Comparison of ENCODE assay signal across 27 cellular contexts in the genomic region with DNA sequence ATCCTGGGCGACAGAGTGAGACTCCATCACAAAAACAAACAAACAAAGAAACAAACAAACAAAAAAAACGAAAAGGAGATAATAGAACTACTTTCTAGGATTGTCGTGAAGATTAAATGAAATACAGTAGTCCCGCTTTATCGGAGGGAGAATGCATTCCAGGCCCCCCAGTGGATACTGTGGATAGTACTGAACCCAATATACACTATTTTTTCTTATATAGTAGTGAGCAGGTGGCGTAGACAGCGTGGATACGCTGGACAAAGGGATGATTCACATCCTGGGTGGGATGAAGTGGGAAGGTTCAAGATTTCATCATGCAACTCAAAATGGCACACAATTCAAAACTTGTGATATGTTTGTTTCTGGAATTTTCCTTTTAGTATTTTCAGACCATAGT. TPM values are rescaled to one million over a fixed set of nuclear protein-coding genes. Genes with fewer than 3 reads are reported as not detected.
"Had no signal": no experiment of that assay in that cellular context is flagged by ENCODE, and none has a peak within 500 bp of the region (broad histone marks: within the 10 kb centered on the region; RNA-seq: fewer than 3 reads in every experiment).

No MANE protein-coding gene starts in this region.

- H3K4me3 ChIP-seq: body of pancreas had no signal

- FAIRE-seq: TTC549 had no signal

- H3K4me1 ChIP-seq: body of pancreas had no signal

- H3K9me3 ChIP-seq: body of pancreas had no signal

- H3K27ac ChIP-seq: body of pancreas had no signal

- ATAC-seq: activated CD8-positive, alpha-beta memory T cell treated with anti-CD3 and anti-CD28 coated beads, Interleukin-2, amount 10 ng/mL, durations not matched to agents 7 days and 5 days; body of pancreas; T-cell had no signal

- H3K27me3 ChIP-seq: body of pancreas had no signal

- DNase-seq: activated B cell treated with CpG ODN at 0.5 μM for 24 hours; activated CD4-positive, alpha-beta T cell treated with anti-CD3 and anti-CD28 coated beads for 1 hour; activated CD4-positive, alpha-beta T cell treated with anti-CD3 and anti-CD28 coated beads, Interleukin-2, amount 10 ng/mL, durations not matched to agents 24 days and 14 days; activated CD4-positive, alpha-beta T cell treated with anti-CD3 and anti-CD28 coated beads, Interleukin-2, amount 50 U/mL, for 48 hours; activated CD8-positive, alpha-beta memory T cell treated with anti-CD3 and anti-CD28 coated beads, Interleukin-2, amount 10 ng/mL, durations not matched to agents 7 days and 5 days; activated effector memory CD4-positive, alpha-beta T cell treated with Interleukin-2 at 50 U/mL for 16 hours; activated naive CD4-positive, alpha-beta T cell; activated T-cell treated with anti-CD3 and anti-CD28 coated beads, Interleukin-2, amount 50 U/mL, for 24 hours; aorta; body of pancreas; central memory CD4-positive, alpha-beta T cell; MM.1S; NCI-H1105; NCI-H1436; NCI-H1694 treated with DMSO at 0.1 percent for 48 hours; NCI-H2029 treated with DMSO at 0.1 percent for 48 hours; NCI-H345; NCI-H510A; NCI-H526 treated with DMSO at 0.1 percent for 48 hours; NCI-H82; NK-92 treated with Interleukin-12 subunit alpha and Interleukin-12 subunit beta, amount 100 ng/mL, for 24 hours; SHP77; T-cell; T-helper 2 cell; T1000 had no signal

RNA-seq across cellular contexts. Expression of gene SLC35F3, which starts 8.0 kb away (rescaled TPM):
- total RNA-seq: activated B cell treated with CpG ODN at 0.5 μM for 24 hours, chondrocyte had no signal
- polyA plus RNA-seq: aorta had no signal
